In genomic region chr13:61192826-61193225, GRCh38 we compare ENCODE assay signal across 23 cellular contexts.
"Had no signal": no experiment of that assay in that cellular context is flagged by ENCODE, and none has a peak within 500 bp of the region (broad histone marks: within the 10 kb centered on the region; RNA-seq: fewer than 3 reads in every experiment).

No MANE protein-coding gene starts in this region.

- H3K27ac Mint-ChIP-seq: activated CD4-positive, alpha-beta T cell treated with anti-CD3 and anti-CD28 coated beads for 36 hours; activated naive CD8-positive, alpha-beta T cell treated with anti-CD3 and anti-CD28 coated beads for 36 hours; activated T-helper 2 cell treated with anti-CD3 and anti-CD28 coated beads, Interferon-gamma antibody, Interleukin-2, Interleukin-4, amounts not matched to agents 10 μg/mL and 5 μg/mL and 100 μg/mL, durations not matched to agents 14 hours and 24 hours and 36 hours; naive thymus-derived CD8-positive, alpha-beta T cell; T-cell; T-helper 2 cell treated with Interferon-gamma antibody and Interleukin-4, amounts not matched to agents 5 μg/mL and 100 μg/mL, for 36 hours had no signal

- H3K4me3 Mint-ChIP-seq: activated CD4-positive, alpha-beta T cell treated with anti-CD3 and anti-CD28 coated beads for 36 hours; activated naive CD8-positive, alpha-beta T cell treated with anti-CD3 and anti-CD28 coated beads for 36 hours; activated T-cell treated with anti-CD3 and anti-CD28 coated beads, Interleukin-2, amount 50 U/mL, for 4 hours; central memory CD8-positive, alpha-beta T cell; naive thymus-derived CD8-positive, alpha-beta T cell; T-cell; T-helper 2 cell treated with Interferon-gamma antibody and Interleukin-4, amounts not matched to agents 5 μg/mL and 100 μg/mL, for 36 hours had no signal

- DNase-seq: activated CD4-positive, alpha-beta T cell treated with anti-CD3 and anti-CD28 coated beads for 36 hours; activated CD4-positive, alpha-beta T cell treated with anti-CD3 and anti-CD28 coated beads, Interleukin-2, amount 50 U/mL, for 48 hours; activated CD8-positive, alpha-beta memory T cell treated with anti-CD3 and anti-CD28 coated beads, Interleukin-2, amount 50 U/mL, for 48 hours; activated naive CD4-positive, alpha-beta T cell treated with Interleukin-2 at 50 U/mL for 16 hours; activated naive CD8-positive, alpha-beta T cell treated with anti-CD3 and anti-CD28 coated beads for 36 hours; activated T-cell treated with anti-CD3 and anti-CD28 coated beads, Interleukin-2, amount 50 U/mL, for 4 hours; erythroblast; kidney; left lung; naive thymus-derived CD8-positive, alpha-beta T cell; ovary; psoas muscle; stimulated activated CD4-positive, alpha-beta T cell treated with anti-CD3 and anti-CD28 coated beads, Interleukin-4, amount 100 ng/mL, for 24 hours; stimulated activated naive CD4-positive, alpha-beta T cell treated with Interleukin-2 at 50 U/mL for 16 hours; T-cell; upper lobe of right lung had no signal

- H3K4me3 ChIP-seq: left lung, lung, ovary, psoas muscle, right atrium auricular region, thoracic aorta, upper lobe of right lung had no signal

- H3K36me3 Mint-ChIP-seq: activated naive CD8-positive, alpha-beta T cell treated with anti-CD3 and anti-CD28 coated beads for 36 hours; naive thymus-derived CD8-positive, alpha-beta T cell; T-cell had no signal

- H3K4me1 Mint-ChIP-seq: activated CD4-positive, alpha-beta T cell treated with anti-CD3 and anti-CD28 coated beads for 36 hours; activated naive CD8-positive, alpha-beta T cell treated with anti-CD3 and anti-CD28 coated beads for 36 hours; central memory CD8-positive, alpha-beta T cell; naive thymus-derived CD8-positive, alpha-beta T cell; T-cell had no signal

- ATAC-seq: activated CD4-positive, alpha-beta T cell treated with anti-CD3 and anti-CD28 coated beads for 36 hours; activated T-cell treated with anti-CD3 and anti-CD28 coated beads, Interleukin-2, amount 50 U/mL, for 4 hours; foreskin keratinocyte; left lung; naive thymus-derived CD8-positive, alpha-beta T cell; psoas muscle; T-cell; upper lobe of right lung had no signal

- H3K27me3 Mint-ChIP-seq: activated CD4-positive, alpha-beta T cell treated with anti-CD3 and anti-CD28 coated beads for 36 hours; activated naive CD8-positive, alpha-beta T cell treated with anti-CD3 and anti-CD28 coated beads for 36 hours; central memory CD8-positive, alpha-beta T cell; T-cell had no signal
